ENCODE assay signal across 1 cellular context in the genomic region with DNA sequence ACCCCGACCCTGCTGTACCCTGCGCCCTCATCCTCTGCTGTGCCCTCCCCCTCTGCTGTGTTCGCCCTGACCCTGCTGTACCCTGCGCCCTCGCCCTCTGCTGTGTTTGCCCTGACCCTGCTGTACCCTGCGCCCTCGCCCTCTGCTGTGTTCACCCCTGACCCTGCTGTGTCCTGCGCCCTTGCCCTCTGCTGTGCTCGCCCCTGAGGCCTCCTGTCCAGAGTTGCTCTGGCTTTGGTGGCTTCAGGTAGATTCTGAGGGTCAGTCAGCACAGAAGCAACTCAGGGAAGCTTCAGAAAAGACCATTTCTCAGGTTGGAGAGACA.
TF ChIP-seq lines count a peak whose summit lies in the region.

No MANE protein-coding gene starts in this region.

TF ChIP-seq in WTC11, 78 proteins besides CTCF, POLR2A, EP300 and RAD21 (continued from another document):
- TF ChIP-seq, protein P1, sequence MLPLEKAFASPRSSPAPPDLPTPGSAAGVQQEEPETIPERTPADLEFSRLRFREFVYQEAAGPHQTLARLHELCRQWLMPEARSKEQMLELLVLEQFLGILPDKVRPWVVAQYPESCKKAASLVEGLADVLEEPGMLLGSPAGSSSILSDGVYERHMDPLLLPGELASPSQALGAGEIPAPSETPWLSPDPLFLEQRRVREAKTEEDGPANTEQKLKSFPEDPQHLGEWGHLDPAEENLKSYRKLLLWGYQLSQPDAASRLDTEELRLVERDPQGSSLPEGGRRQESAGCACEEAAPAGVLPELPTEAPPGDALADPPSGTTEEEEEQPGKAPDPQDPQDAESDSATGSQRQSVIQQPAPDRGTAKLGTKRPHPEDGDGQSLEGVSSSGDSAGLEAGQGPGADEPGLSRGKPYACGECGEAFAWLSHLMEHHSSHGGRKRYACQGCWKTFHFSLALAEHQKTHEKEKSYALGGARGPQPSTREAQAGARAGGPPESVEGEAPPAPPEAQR (CRISPR knock-in tag; IDR thresholded peaks at IDR 0.05): no peak
- TF ChIP-seq ZNF396 (CRISPR knock-in tag; IDR thresholded peaks at IDR 0.05; ENCODE audit: borderline replicate concordance) (no peak), JAZF1 (CRISPR knock-in tag; IDR thresholded peaks at IDR 0.05) (no peak)
